In genomic region chr2:135230150-135230549, GRCh38 we compare ENCODE assay signal across 32 cellular contexts.
"Had no signal": no experiment of that assay in that cellular context is flagged by ENCODE, and none has a peak within 500 bp of the region (broad histone marks: within the 10 kb centered on the region; RNA-seq: fewer than 3 reads in every experiment).

No MANE protein-coding gene starts in this region.

- H3K27me3 ChIP-seq: adrenal gland, body of pancreas, cardiac muscle cell, left lung, pancreas, sigmoid colon, upper lobe of left lung, vagina had no signal

- H3K9me3 ChIP-seq: adrenal gland, pancreas, prostate gland, sigmoid colon, upper lobe of left lung, vagina had no signal

- H3K36me3 ChIP-seq: adrenal gland, cardiac muscle cell, left lung, pancreas, prostate gland, sigmoid colon, upper lobe of left lung, vagina had no signal

- H3K4me3 ChIP-seq: adrenal gland, body of pancreas, cardiac muscle cell, left lung, lung, pancreas, prostate gland, sigmoid colon, upper lobe of left lung, vagina had no signal

- H3K4me1 Mint-ChIP-seq: activated naive CD8-positive, alpha-beta T cell treated with anti-CD3 and anti-CD28 coated beads for 36 hours; endodermal cell; nephron; stimulated activated effector memory CD8-positive, alpha-beta T cell treated with anti-CD3 and anti-CD28 coated beads, Interleukin-12 subunit alpha, Interleukin-12 subunit beta, amount 100 ng/mL, for 72 hours had no signal

- H3K27me3 Mint-ChIP-seq: activated naive CD8-positive, alpha-beta T cell treated with anti-CD3 and anti-CD28 coated beads for 36 hours; stimulated activated naive CD8-positive, alpha-beta T cell treated with anti-CD3 and anti-CD28 coated beads, Interleukin-15, Interleukin-2, amounts not matched to agents 100 ng/mL and 50 ng/mL, for 24 hours had no signal

- H3K9me3 Mint-ChIP-seq: stimulated activated effector memory CD8-positive, alpha-beta T cell treated with anti-CD3 and anti-CD28 coated beads, Interleukin-12 subunit alpha, Interleukin-12 subunit beta, amount 100 ng/mL, for 72 hours had no signal

- H3K4me1 ChIP-seq: adrenal gland, body of pancreas, pancreas, prostate gland, upper lobe of left lung, vagina had no signal

- ATAC-seq: body of pancreas; esophagus mucosa; left lung; pancreas; stimulated activated effector memory CD8-positive, alpha-beta T cell treated with anti-CD3 and anti-CD28 coated beads, Interleukin-12 subunit alpha, Interleukin-12 subunit beta, amount 100 ng/mL, for 72 hours had no signal

- H3K4me3 Mint-ChIP-seq: activated naive CD4-positive, alpha-beta T cell treated with anti-CD3 and anti-CD28 coated beads for 36 hours; activated naive CD8-positive, alpha-beta T cell treated with anti-CD3 and anti-CD28 coated beads for 36 hours; activated T-helper 1 cell treated with anti-CD3 and anti-CD28 coated beads, Interleukin-12 subunit alpha, Interleukin-12 subunit beta, Interleukin-2, Interleukin-4 antibody, amounts not matched to agents 30 ng/mL and 10 ng/mL and 1 ng/mL, durations not matched to agents 14 hours and 24 hours and 36 hours; endodermal cell; nephron; stimulated activated effector memory CD8-positive, alpha-beta T cell treated with anti-CD3 and anti-CD28 coated beads, Interleukin-12 subunit alpha, Interleukin-12 subunit beta, amount 100 ng/mL, for 72 hours; stimulated activated naive CD8-positive, alpha-beta T cell treated with anti-CD3 and anti-CD28 coated beads, Interleukin-15, Interleukin-2, amounts not matched to agents 100 ng/mL and 50 ng/mL, for 24 hours had no signal

- H3K36me3 Mint-ChIP-seq: stimulated activated effector memory CD8-positive, alpha-beta T cell treated with anti-CD3 and anti-CD28 coated beads, Interleukin-12 subunit alpha, Interleukin-12 subunit beta, amount 100 ng/mL, for 72 hours had no signal

- H3K27ac Mint-ChIP-seq: activated naive CD4-positive, alpha-beta T cell treated with anti-CD3 and anti-CD28 coated beads for 36 hours; activated naive CD8-positive, alpha-beta T cell treated with anti-CD3 and anti-CD28 coated beads for 36 hours; activated T-helper 1 cell treated with anti-CD3 and anti-CD28 coated beads, Interleukin-12 subunit alpha, Interleukin-12 subunit beta, Interleukin-2, Interleukin-4 antibody, amounts not matched to agents 30 ng/mL and 10 ng/mL and 1 ng/mL, durations not matched to agents 14 hours and 24 hours and 36 hours; endodermal cell; nephron; stimulated activated effector memory CD8-positive, alpha-beta T cell treated with anti-CD3 and anti-CD28 coated beads, Interleukin-12 subunit alpha, Interleukin-12 subunit beta, amount 100 ng/mL, for 72 hours; stimulated activated naive CD8-positive, alpha-beta T cell treated with anti-CD3 and anti-CD28 coated beads, Interleukin-15, Interleukin-2, amounts not matched to agents 100 ng/mL and 50 ng/mL, for 24 hours had no signal

- H3K27ac ChIP-seq: adrenal gland, body of pancreas, cardiac muscle cell, left lung, pancreas, prostate gland, sigmoid colon, upper lobe of left lung, vagina had no signal

- DNase-seq: activated CD4-positive, alpha-beta T cell treated with anti-CD3 and anti-CD28 coated beads for 4 hours; activated CD4-positive, alpha-beta T cell treated with anti-CD3 and anti-CD28 coated beads, Interleukin-2, amount 50 U/mL, for 4 hours; activated CD8-positive, alpha-beta memory T cell treated with anti-CD3 and anti-CD28 coated beads, Interleukin-2, amount 50 U/mL, for 4 hours; activated effector memory CD4-positive, alpha-beta T cell treated with anti-CD3 and anti-CD28 coated beads, Interleukin-2, amount 50 U/mL, for 16 hours; activated naive CD4-positive, alpha-beta T cell treated with anti-CD3 and anti-CD28 coated beads for 36 hours; activated naive CD8-positive, alpha-beta T cell treated with anti-CD3 and anti-CD28 coated beads for 36 hours; activated T-cell treated with anti-CD3 and anti-CD28 coated beads, Interleukin-2, amount 50 U/mL, for 1 hour; adrenal gland; aorta; body of pancreas; cortex of kidney; endodermal cell; foreskin fibroblast; head of caudate nucleus; hippocampal formation; left lung; mesendoderm; pancreas; retina; sigmoid colon; small intestine; stimulated activated CD4-positive, alpha-beta T cell treated with anti-CD3 and anti-CD28 coated beads, Interleukin-4, amount 100 ng/mL, for 24 hours had no signal
